Comparison of ENCODE assay signal across 12 cellular contexts in the genomic region with DNA sequence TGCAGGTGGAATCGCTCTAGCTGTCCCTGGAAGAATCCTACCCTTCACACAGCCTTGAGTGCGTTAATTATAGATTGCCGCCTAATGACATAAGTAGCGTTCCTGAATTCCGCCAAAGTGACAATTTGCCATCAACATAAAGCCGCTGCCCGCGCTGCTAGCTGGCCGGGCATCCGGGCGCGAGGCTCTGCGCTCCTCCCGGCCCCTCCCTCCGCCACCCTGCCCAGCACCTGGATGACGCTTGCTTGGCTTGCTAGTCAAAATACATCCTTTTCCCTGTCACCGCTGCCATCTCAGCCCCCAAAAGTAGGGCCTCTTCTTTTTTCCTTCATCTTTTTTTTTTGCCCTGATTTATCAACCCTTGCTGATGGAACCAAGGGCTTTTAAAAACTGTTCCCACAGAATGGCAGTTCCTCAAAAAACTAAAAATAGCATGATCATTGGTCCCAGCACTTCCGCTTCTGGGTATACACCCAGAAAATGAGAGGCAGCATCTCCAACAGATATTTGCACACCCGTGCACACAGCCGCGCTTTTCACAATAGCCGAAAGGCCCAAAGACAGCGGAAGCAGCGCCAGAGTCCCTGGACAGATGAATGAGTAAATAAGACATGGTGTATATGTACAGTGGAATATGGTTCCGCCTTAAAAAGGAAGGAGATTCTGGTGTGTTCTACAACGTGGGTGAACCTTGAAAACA.
DNase-seq lines count a peak whose midpoint lies in the region; ATAC-seq, FAIRE-seq and TF ChIP-seq lines count a peak whose summit lies in the region.
"Had no signal": no experiment of that assay in that cellular context is flagged by ENCODE, and none has a peak within 500 bp of the region (broad histone marks: within the 10 kb centered on the region; RNA-seq: fewer than 3 reads in every experiment).

No MANE protein-coding gene starts in this region.

- no peaks in the 10 kb centered on the region for H3K36me3 ChIP-seq in gastroesophageal sphincter
- no peaks in the 10 kb centered on the region for H3K36me3 ChIP-seq in prostate gland
- H3K36me3 ChIP-seq in kidney (ENCODE audit: control insufficient read depth in 1 of 2, insufficient read depth in 2 of 2, low read length in 2 of 2): no peaks in the 10 kb centered on the region

- WGBS in gastroesophageal sphincter (ENCODE audit: low coverage in 1 of 2), 2 donors: 83 to 87% methylated on average over 9 to 25 of the region's 26 CpGs
- 88% methylated on average over 26 of the region's 26 CpGs for WGBS in prostate gland

- no peak overlapping the region for H3K9ac ChIP-seq in kidney (ENCODE audit: low read length in 2 of 2)

- TF ChIP-seq EP300 in gastroesophageal sphincter (IDR thresholded peaks at IDR 0.05): no peak

- DNase-seq in COR-L47 (lab: John Stamatoyannopoulos, UW): peak; percentile 80
- peak; percentile 83 for DNase-seq in NOMO-1 treated with DMSO at 0.1 percent for 48 hours (lab: John Stamatoyannopoulos, UW; ENCODE audit: unreplicated experiment)
- DNase-seq in prostate gland (ENCODE audit: low spot score): no peak
- no peak for DNase-seq in NCI-H446 (lab: John Stamatoyannopoulos, UW)
- no peak for DNase-seq in kidney
- no peak for DNase-seq in middle frontal gyrus (ENCODE audit: extremely low spot score, low spot score)
- DNase-seq: erythroblast, NCI-H82 had no signal

- peaks cover 0 to 23% (median 9%) of the 10 kb centered on the region in 3 donors for H3K4me1 ChIP-seq in gastroesophageal sphincter
- no peaks in the 10 kb centered on the region for H3K4me1 ChIP-seq in prostate gland (replicated peaks)
- H3K4me1 ChIP-seq in kidney (ENCODE audit: control insufficient read depth in 1 of 2, insufficient read depth in 1 of 2, low read depth in 1 of 2, low read length in 2 of 2): peaks cover 0 to 2% of the 10 kb centered on the region in 2 donors

- TF ChIP-seq CTCF in gastroesophageal sphincter (IDR thresholded peaks at IDR 0.05) (no peak), prostate gland (IDR thresholded peaks at IDR 0.05) (no peak), kidney (IDR thresholded peaks at IDR 0.05; ENCODE audit: borderline replicate concordance, extremely low read depth, insufficient read depth) (no peak)

- FAIRE-seq in kidney (lab: Jason Lieb, UNC): no peak

- H3K4me3 ChIP-seq in gastroesophageal sphincter (no peak overlapping the region), prostate gland (no peak overlapping the region), kidney (ENCODE audit: low read length in 2 of 2) (no peak overlapping the region)

- H3K27me3 ChIP-seq in gastroesophageal sphincter (no peaks in the 10 kb centered on the region), prostate gland (replicated peaks; ENCODE audit: insufficient read depth) (no peaks in the 10 kb centered on the region)

- peak overlapping the region in 3 of 4 donors; percentile 54 to 78 (median 76) for H3K27ac ChIP-seq in gastroesophageal sphincter
- peak overlapping the region; percentile 19 to 54 for H3K27ac ChIP-seq in prostate gland
- H3K27ac ChIP-seq in kidney (ENCODE audit: low read depth in 2 of 2, low read length in 2 of 2): no peak overlapping the region
- H3K27ac ChIP-seq: C4-2B, VCaP had no signal

- intact Hi-C loops in prostate gland (cut with DNase I) (no loop called here), kidney (cut with DNase I) (no loop called here)

- H3K9me3 ChIP-seq in gastroesophageal sphincter (no peaks in the 10 kb centered on the region), prostate gland (no peaks in the 10 kb centered on the region), kidney (ENCODE audit: control insufficient read depth in 1 of 2, low read length in 2 of 2) (no peaks in the 10 kb centered on the region)

- ATAC-seq in gastroesophageal sphincter (no peak), HG03135 (IDR thresholded peaks at IDR 0.05; ENCODE audit: unreplicated experiment) (no peak)

- TF ChIP-seq POLR2A in gastroesophageal sphincter (IDR thresholded peaks at IDR 0.05) (no peak), prostate gland (IDR thresholded peaks at IDR 0.05) (no peak)

Comparison
In these comparisons a context has a peak if more than half of its experiments do, and no peak if none do; other contexts are left out.
1. DNase-seq: peak in COR-L47 (single experiment) and NOMO-1 treated with DMSO at 0.1 percent for 48 hours (single experiment); none in prostate gland (single experiment), NCI-H446 (0 of 2), kidney (single experiment) and middle frontal gyrus (single experiment).
2. H3K27ac ChIP-seq: peak in gastroesophageal sphincter (3 of 4) and prostate gland (2 of 2); none in kidney (0 of 2).